ENCODE assay signal across 1 cellular context in genomic region chr12:5803532-5803931, GRCh38.
TF ChIP-seq lines count a peak whose summit lies in the region.

No MANE protein-coding gene starts in this region.

TF ChIP-seq in WTC11, 78 proteins besides CTCF, POLR2A, EP300 and RAD21:
- no peak for TF ChIP-seq NR1H2 (CRISPR knock-in tag; IDR thresholded peaks at IDR 0.05)
- no peak for TF ChIP-seq MXD4 (CRISPR knock-in tag; IDR thresholded peaks at IDR 0.05; ENCODE audit: borderline replicate concordance)
- TF ChIP-seq ZNF396 (CRISPR knock-in tag; IDR thresholded peaks at IDR 0.05; ENCODE audit: borderline replicate concordance) = no peak
- no peak for TF ChIP-seq NFATC4 (CRISPR knock-in tag; IDR thresholded peaks at IDR 0.05)
- no peak for TF ChIP-seq ZNF512 (CRISPR knock-in tag; IDR thresholded peaks at IDR 0.05; ENCODE audit: borderline replicate concordance)
- TF ChIP-seq E2F4 (CRISPR knock-in tag; IDR thresholded peaks at IDR 0.05; ENCODE audit: borderline replicate concordance, low read depth) = no peak
- TF ChIP-seq GRHL2 (CRISPR knock-in tag; IDR thresholded peaks at IDR 0.05; ENCODE audit: insufficient replicate concordance, severe bottlenecking) = no peak
- TF ChIP-seq SOX15 (CRISPR knock-in tag; IDR thresholded peaks at IDR 0.05) = no peak
- no peak for TF ChIP-seq STAT6 (CRISPR knock-in tag; conservative IDR thresholded peaks at IDR 0.05; ENCODE audit: low read depth)
- no peak for TF ChIP-seq CREM (CRISPR knock-in tag; IDR thresholded peaks at IDR 0.05)
- no peak for TF ChIP-seq MYBL2 (CRISPR knock-in tag; IDR thresholded peaks at IDR 0.05)
- TF ChIP-seq RELA (CRISPR knock-in tag; IDR thresholded peaks at IDR 0.05; ENCODE audit: borderline replicate concordance) = no peak
- TF ChIP-seq CDX4 (CRISPR knock-in tag; IDR thresholded peaks at IDR 0.05; ENCODE audit: borderline replicate concordance) = no peak
- no peak for TF ChIP-seq ZNF423 (CRISPR knock-in tag; IDR thresholded peaks at IDR 0.05)
- no peak for TF ChIP-seq IRF1 (CRISPR knock-in tag; IDR thresholded peaks at IDR 0.05)
